Comparison of ENCODE assay signal across 12 cellular contexts in genomic region chr5:72067682-72068470, GRCh38. TPM values are rescaled to one million over a fixed set of nuclear protein-coding genes. Genes with fewer than 3 reads are reported as not detected.
DNase-seq lines count a peak whose midpoint lies in the region; ATAC-seq, FAIRE-seq and TF ChIP-seq lines count a peak whose summit lies in the region.
"Had no signal": no experiment of that assay in that cellular context is flagged by ENCODE, and none has a peak within 500 bp of the region (broad histone marks: within the 10 kb centered on the region; RNA-seq: fewer than 3 reads in every experiment).

No MANE protein-coding gene starts in this region.

- no peak overlapping the region for H2AFZ ChIP-seq in keratinocyte (ENCODE audit: control insufficient read depth, low read length)

- intact Hi-C loops in left colon (cut with DNase I, micrococcal nuclease) = no loop called here

- H3K9me1 ChIP-seq in keratinocyte (ENCODE audit: control insufficient read depth, extremely low read depth, insufficient read depth, low read length) = no peaks in the 10 kb centered on the region

- H3K79me2 ChIP-seq in keratinocyte (ENCODE audit: control insufficient read depth, insufficient read depth, low read length) = no peaks in the 10 kb centered on the region

- dilution Hi-C loops in keratinocyte (cut with MboI; ENCODE audit: extremely low pct_ligation_motif_present, low sequenced_read_pairs) = no loop called here

- peak overlapping the region; percentile 11 for H3K9ac ChIP-seq in keratinocyte (ENCODE audit: control insufficient read depth, extremely low read depth, insufficient read depth, low read length)

- DNase-seq in AG08396 (ENCODE audit: low spot score) = peak; percentile 71
- peak; percentile 66 for DNase-seq in HS-27A (ENCODE audit: low read depth)
- DNase-seq in astrocyte of the hippocampus (ENCODE audit: low read depth, low spot score) = peak; percentile 94
- DNase-seq in keratinocyte (ENCODE audit: low read depth, low spot score) = peak; percentile 64
- DNase-seq in DMS153 (lab: John Stamatoyannopoulos, UW) = no peak
- no peak for DNase-seq in left colon
- DNase-seq: activated T-cell treated with anti-CD3 and anti-CD28 coated beads, Interleukin-2, amount 50 U/mL, for 4 hours; left cardiac atrium; stimulated activated CD8-positive, alpha-beta memory T cell treated with anti-CD3 and anti-CD28 coated beads, Interleukin-4, amount 100 ng/mL, for 48 hours had no signal

- no peak for ATAC-seq in GM21526 (IDR thresholded peaks at IDR 0.05; ENCODE audit: low FRiP score, unreplicated experiment)
- ATAC-seq in activated CD4-positive, CD25-positive, alpha-beta regulatory T cell treated with anti-CD3 and anti-CD28 coated beads, Interleukin-2, amount 50 U/mL, for 24 hours = no peak
- ATAC-seq in left colon = no peak
- ATAC-seq: activated T-cell treated with anti-CD3 and anti-CD28 coated beads, Interleukin-2, amount 50 U/mL, for 4 hours; sciatic nerve had no signal

- H3K4me1 ChIP-seq in keratinocyte (ENCODE audit: control insufficient read depth, extremely low read depth, insufficient read depth, low read length) = peaks cover 33% of the 10 kb centered on the region

- peak overlapping the region; percentile 54 for H3K4me2 ChIP-seq in keratinocyte (ENCODE audit: control insufficient read depth, extremely low read depth, insufficient read depth, low read depth, low read length)

- H4K20me1 ChIP-seq in keratinocyte (ENCODE audit: control insufficient read depth, extremely low read depth, insufficient read depth, low read length) = no peaks in the 10 kb centered on the region

- peak; percentile 98 for FAIRE-seq in keratinocyte (lab: Jason Lieb, UNC)

- no peaks in the 10 kb centered on the region for H3K9me3 ChIP-seq in keratinocyte (ENCODE audit: control insufficient read depth, low read depth, low read length)

- no peaks in the 10 kb centered on the region for H3K36me3 ChIP-seq in keratinocyte (ENCODE audit: control insufficient read depth in 2 of 2, extremely low read depth in 1 of 2, insufficient read depth in 2 of 2, low read length in 2 of 2)

- TF ChIP-seq CTCF in keratinocyte (optimal IDR thresholded peaks at IDR 0.05 in 1 of 3, IDR thresholded peaks at IDR 0.05 in 1 of 3, conservative IDR thresholded peaks at IDR 0.05 in 1 of 3; ENCODE audit: extremely low read depth in 1 of 3, insufficient read depth in 2 of 3, low read length in 3 of 3) = no peak

- no peaks in the 10 kb centered on the region for H3K27me3 ChIP-seq in keratinocyte (ENCODE audit: control insufficient read depth, extremely low read depth, insufficient read depth, low read length)

- H3K4me3 ChIP-seq in keratinocyte (ENCODE audit: control insufficient read depth in 2 of 3, extremely low read depth in 1 of 3, insufficient read depth in 2 of 3, low read depth in 1 of 3, low read length in 3 of 3) = peak overlapping the region in 1 of 3 experiments; percentile 12

- H3K27ac ChIP-seq in keratinocyte (ENCODE audit: control insufficient read depth, insufficient read depth, low read length) = peak overlapping the region; percentile 55

RNA-seq across cellular contexts. Expression of gene MAP1B, which starts 39.4 kb away (rescaled TPM):
- 3.3 to 5.5 TPM (median 3.6 TPM) in 3 replicates for polyA plus RNA-seq in keratinocyte
- polyA plus RNA-seq in keratinocyte (2011; ENCODE audit: low read depth) = 3.0 TPM
- 6.5 and 8.0 TPM in 2 replicates for polyA plus RNA-seq in keratinocyte (2011; cell fraction: cytosol; rRNA removed)
- polyA plus RNA-seq in keratinocyte (2011; cell fraction: nucleus; rRNA removed) = 26.0 and 29.5 TPM in 2 replicates
- 2.9 and 5.4 TPM in 2 replicates for polyA plus RNA-seq in keratinocyte (2012; ENCODE audit: low replicate concordance)
- 15.2 to 26.2 TPM (median 16.9 TPM) in 3 replicates for polyA minus RNA-seq in keratinocyte
- 29.9 TPM for polyA minus RNA-seq in keratinocyte (2011; cell fraction: cytosol; rRNA and poly(A)+ RNA removed)
- 58.6 and 97.7 TPM in 2 replicates for polyA minus RNA-seq in keratinocyte (2011; cell fraction: nucleus; rRNA and poly(A)+ RNA removed)
- total RNA-seq in left colon = 10 to 100 TPM in 1 of 2 donors, 1 to 10 TPM in 1; 6.4 to 17.1 TPM

Comparison
In these comparisons a context has a peak if more than half of its experiments do, and no peak if none do; other contexts are left out.
1. DNase-seq: peak in AG08396 (single experiment), HS-27A (single experiment), astrocyte of the hippocampus (single experiment) and keratinocyte (single experiment); none in DMS153 (single experiment) and left colon (0 of 2).